In genomic region chr5:132971483-132972435, GRCh38 we compare ENCODE assay signal across 1 cellular context.
TF ChIP-seq lines count a peak whose summit lies in the region.

No MANE protein-coding gene starts in this region.

TF ChIP-seq in GM23338, 12 proteins besides CTCF, POLR2A, EP300 and RAD21:
- TF ChIP-seq NANOG (IDR thresholded peaks at IDR 0.05; ENCODE audit: borderline replicate concordance) (no peak), ZNF462 (CRISPR knock-in tag; IDR thresholded peaks at IDR 0.05) (no peak), STAT1 (IDR thresholded peaks at IDR 0.05; ENCODE audit: unreplicated experiment) (no peak), REST (IDR thresholded peaks at IDR 0.05; ENCODE audit: unreplicated experiment) (no peak), EZH2 (IDR thresholded peaks at IDR 0.05; ENCODE audit: low read depth, unreplicated experiment) (no peak), JUNB (IDR thresholded peaks at IDR 0.05; ENCODE audit: unreplicated experiment) (no peak), ZNF331 (CRISPR knock-in tag; IDR thresholded peaks at IDR 0.05; ENCODE audit: low read depth) (no peak), EZH2phosphoT487 (IDR thresholded peaks at IDR 0.05; ENCODE audit: unreplicated experiment) (no peak), CREB1 (CRISPR knock-in tag; IDR thresholded peaks at IDR 0.05; ENCODE audit: low read depth) (no peak), POLR2AphosphoS5 (IDR thresholded peaks at IDR 0.05; ENCODE audit: low read depth) (no peak), ZNF114 (CRISPR knock-in tag; IDR thresholded peaks at IDR 0.05) (no peak), ETS1 (IDR thresholded peaks at IDR 0.05) (no peak)
